1 cellular context compared by ENCODE assay signal in the genomic region with DNA sequence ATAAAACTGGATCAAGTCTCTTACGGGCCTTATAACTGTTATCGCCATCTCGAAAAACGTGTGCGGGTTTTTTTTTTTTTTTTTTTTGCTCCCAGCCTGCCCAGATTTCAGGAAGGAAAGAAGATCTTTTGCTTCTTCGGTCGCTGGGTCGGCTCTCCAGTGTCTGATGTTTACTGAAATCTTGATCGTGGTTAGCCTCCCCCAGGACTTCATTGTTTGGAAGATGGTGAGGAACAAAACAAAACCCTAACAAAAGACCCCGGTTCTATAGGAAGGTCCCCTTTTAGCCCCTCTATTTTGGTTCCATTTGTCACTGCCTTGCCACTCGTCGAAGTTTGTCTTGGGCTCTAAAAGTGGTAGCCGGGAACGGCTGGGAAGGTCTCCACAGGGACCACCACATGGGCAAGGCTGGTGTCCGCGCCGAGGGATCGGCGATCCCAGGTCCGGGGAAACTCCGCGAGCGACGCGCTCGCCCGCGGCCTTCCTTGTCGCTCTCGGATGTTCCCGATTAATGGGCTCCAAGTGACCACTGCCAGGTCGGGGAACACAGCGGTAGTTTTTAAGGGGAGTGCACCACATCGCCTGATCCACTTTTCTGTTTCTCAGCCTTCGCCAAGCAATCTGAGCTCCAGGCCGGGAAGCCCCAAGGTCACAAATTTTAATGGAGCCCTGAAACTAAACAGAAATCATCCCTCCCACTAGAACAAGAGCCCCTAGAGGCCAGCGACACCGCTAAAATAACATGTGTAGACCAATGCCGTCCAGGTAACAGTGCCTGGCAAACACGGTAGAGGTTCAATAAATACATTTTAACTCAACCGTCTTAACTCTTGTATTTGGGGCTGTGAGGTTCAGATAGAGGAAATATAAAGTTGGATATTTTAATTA.
TF ChIP-seq lines count a peak whose summit lies in the region.

No MANE protein-coding gene starts in this region.

TF ChIP-seq in HepG2, 621 proteins besides CTCF, POLR2A, EP300 and RAD21 (continued from another document and continues in another):
- TF ChIP-seq, protein P1, sequence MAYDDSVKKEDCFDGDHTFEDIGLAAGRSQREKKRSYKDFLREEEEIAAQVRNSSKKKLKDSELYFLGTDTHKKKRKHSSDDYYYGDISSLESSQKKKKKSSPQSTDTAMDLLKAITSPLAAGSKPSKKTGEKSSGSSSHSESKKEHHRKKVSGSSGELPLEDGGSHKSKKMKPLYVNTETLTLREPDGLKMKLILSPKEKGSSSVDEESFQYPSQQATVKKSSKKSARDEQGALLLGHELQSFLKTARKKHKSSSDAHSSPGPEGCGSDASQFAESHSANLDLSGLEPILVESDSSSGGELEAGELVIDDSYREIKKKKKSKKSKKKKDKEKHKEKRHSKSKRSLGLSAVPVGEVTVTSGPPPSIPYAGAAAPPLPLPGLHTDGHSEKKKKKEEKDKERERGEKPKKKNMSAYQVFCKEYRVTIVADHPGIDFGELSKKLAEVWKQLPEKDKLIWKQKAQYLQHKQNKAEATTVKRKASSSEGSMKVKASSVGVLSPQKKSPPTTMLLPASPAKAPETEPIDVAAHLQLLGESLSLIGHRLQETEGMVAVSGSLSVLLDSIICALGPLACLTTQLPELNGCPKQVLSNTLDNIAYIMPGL (CRISPR knock-in tag; IDR thresholded peaks at IDR 0.05; ENCODE audit: borderline replicate concordance in 1 of 2, low read depth in 1 of 2): peak in 1 of 2 experiments; percentile 76; a peak in 2 of 4 replicates
- TF ChIP-seq SKI (IDR thresholded peaks at IDR 0.05; ENCODE audit: partially characterized antibody) (no peak), ZC3H4 (CRISPR knock-in tag; IDR thresholded peaks at IDR 0.05; ENCODE audit: borderline replicate concordance) (peak; percentile 84), SMARCE1 (IDR thresholded peaks at IDR 0.05; ENCODE audit: borderline replicate concordance) (no peak), NKX3-1 (CRISPR knock-in tag; IDR thresholded peaks at IDR 0.05) (no peak), RAD51 (IDR thresholded peaks at IDR 0.05; ENCODE audit: borderline replicate concordance) (no peak), THYN1 (CRISPR knock-in tag; IDR thresholded peaks at IDR 0.05; ENCODE audit: borderline replicate concordance, low read depth) (no peak), PAX8 (CRISPR knock-in tag; IDR thresholded peaks at IDR 0.05; ENCODE audit: borderline replicate concordance) (no peak), KDM4B (CRISPR knock-in tag; IDR thresholded peaks at IDR 0.05) (no peak), NFATC3 (CRISPR knock-in tag; IDR thresholded peaks at IDR 0.05) (peak; percentile 92; the same call in 1 of the 2 replicates), ZNF274 (CRISPR knock-in tag; IDR thresholded peaks at IDR 0.05) (peak; percentile 90), RNF2 (conservative IDR thresholded peaks at IDR 0.05; ENCODE audit: low read depth) (no peak), HDAC2 (CRISPR knock-in tag; IDR thresholded peaks at IDR 0.05) (peak; percentile 24; the same call in 1 of the 2 replicates), ZBTB7A (CRISPR knock-in tag; IDR thresholded peaks at IDR 0.05) (no peak), NR1H2 (CRISPR knock-in tag; IDR thresholded peaks at IDR 0.05; ENCODE audit: borderline replicate concordance, low read depth) (no peak), KLF9 (CRISPR knock-in tag; IDR thresholded peaks at IDR 0.05; ENCODE audit: low read depth) (no peak), ZSCAN22 (CRISPR knock-in tag; IDR thresholded peaks at IDR 0.05) (no peak), BCL6 (CRISPR knock-in tag; IDR thresholded peaks at IDR 0.05) (peak; percentile 27; the same call in 1 of the 2 replicates), ZNF775 (CRISPR knock-in tag; IDR thresholded peaks at IDR 0.05; ENCODE audit: borderline replicate concordance) (no peak), PRMT3 (CRISPR knock-in tag; IDR thresholded peaks at IDR 0.05; ENCODE audit: borderline replicate concordance, low read depth) (no peak), SMAD1 (CRISPR knock-in tag; IDR thresholded peaks at IDR 0.05; ENCODE audit: borderline replicate concordance, low read depth) (no peak), TBL1XR1 (IDR thresholded peaks at IDR 0.05; ENCODE audit: borderline replicate concordance, low read length, partially characterized antibody) (peak; percentile 32), ZNF432 (CRISPR knock-in tag; IDR thresholded peaks at IDR 0.05; ENCODE audit: borderline replicate concordance) (no peak), TCF7L2 (IDR thresholded peaks at IDR 0.05; ENCODE audit: low read depth, low read length) (no peak), HMG20A (CRISPR knock-in tag; IDR thresholded peaks at IDR 0.05; ENCODE audit: borderline replicate concordance) (no peak), KDM5A (IDR thresholded peaks at IDR 0.05; ENCODE audit: borderline replicate concordance, low read length) (no peak), ZNF724P (CRISPR knock-in tag; IDR thresholded peaks at IDR 0.05; ENCODE audit: borderline replicate concordance) (no peak)
- TF ChIP-seq, protein P2, sequence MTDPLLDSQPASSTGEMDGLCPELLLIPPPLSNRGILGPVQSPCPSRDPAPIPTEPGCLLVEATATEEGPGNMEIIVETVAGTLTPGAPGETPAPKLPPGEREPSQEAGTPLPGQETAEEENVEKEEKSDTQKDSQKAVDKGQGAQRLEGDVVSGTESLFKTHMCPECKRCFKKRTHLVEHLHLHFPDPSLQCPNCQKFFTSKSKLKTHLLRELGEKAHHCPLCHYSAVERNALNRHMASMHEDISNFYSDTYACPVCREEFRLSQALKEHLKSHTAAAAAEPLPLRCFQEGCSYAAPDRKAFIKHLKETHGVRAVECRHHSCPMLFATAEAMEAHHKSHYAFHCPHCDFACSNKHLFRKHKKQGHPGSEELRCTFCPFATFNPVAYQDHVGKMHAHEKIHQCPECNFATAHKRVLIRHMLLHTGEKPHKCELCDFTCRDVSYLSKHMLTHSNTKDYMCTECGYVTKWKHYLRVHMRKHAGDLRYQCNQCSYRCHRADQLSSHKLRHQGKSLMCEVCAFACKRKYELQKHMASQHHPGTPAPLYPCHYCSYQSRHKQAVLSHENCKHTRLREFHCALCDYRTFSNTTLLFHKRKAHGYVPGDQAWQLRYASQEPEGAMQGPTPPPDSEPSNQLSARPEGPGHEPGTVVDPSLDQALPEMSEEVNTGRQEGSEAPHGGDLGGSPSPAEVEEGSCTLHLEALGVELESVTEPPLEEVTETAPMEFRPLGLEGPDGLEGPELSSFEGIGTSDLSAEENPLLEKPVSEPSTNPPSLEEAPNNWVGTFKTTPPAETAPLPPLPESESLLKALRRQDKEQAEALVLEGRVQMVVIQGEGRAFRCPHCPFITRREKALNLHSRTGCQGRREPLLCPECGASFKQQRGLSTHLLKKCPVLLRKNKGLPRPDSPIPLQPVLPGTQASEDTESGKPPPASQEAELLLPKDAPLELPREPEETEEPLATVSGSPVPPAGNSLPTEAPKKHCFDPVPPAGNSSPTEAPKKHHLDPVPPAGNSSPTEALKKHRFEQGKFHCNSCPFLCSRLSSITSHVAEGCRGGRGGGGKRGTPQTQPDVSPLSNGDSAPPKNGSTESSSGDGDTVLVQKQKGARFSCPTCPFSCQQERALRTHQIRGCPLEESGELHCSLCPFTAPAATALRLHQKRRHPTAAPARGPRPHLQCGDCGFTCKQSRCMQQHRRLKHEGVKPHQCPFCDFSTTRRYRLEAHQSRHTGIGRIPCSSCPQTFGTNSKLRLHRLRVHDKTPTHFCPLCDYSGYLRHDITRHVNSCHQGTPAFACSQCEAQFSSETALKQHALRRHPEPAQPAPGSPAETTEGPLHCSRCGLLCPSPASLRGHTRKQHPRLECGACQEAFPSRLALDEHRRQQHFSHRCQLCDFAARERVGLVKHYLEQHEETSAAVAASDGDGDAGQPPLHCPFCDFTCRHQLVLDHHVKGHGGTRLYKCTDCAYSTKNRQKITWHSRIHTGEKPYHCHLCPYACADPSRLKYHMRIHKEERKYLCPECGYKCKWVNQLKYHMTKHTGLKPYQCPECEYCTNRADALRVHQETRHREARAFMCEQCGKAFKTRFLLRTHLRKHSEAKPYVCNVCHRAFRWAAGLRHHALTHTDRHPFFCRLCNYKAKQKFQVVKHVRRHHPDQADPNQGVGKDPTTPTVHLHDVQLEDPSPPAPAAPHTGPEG (CRISPR knock-in tag; IDR thresholded peaks at IDR 0.05): peak; percentile 7; the same call in 1 of the 2 replicates
- TF ChIP-seq, protein P3, sequence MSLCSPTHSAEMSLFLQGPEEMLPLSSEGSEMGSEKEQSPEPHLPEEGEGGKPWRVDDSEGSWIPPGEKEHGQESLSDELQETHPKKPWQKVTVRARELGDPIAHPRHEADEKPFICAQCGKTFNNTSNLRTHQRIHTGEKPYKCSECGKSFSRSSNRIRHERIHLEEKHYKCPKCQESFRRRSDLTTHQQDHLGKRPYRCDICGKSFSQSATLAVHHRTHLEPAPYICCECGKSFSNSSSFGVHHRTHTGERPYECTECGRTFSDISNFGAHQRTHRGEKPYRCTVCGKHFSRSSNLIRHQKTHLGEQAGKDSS (CRISPR knock-in tag; IDR thresholded peaks at IDR 0.05; ENCODE audit: borderline replicate concordance, low read depth): no peak
- TF ChIP-seq, protein P4, sequence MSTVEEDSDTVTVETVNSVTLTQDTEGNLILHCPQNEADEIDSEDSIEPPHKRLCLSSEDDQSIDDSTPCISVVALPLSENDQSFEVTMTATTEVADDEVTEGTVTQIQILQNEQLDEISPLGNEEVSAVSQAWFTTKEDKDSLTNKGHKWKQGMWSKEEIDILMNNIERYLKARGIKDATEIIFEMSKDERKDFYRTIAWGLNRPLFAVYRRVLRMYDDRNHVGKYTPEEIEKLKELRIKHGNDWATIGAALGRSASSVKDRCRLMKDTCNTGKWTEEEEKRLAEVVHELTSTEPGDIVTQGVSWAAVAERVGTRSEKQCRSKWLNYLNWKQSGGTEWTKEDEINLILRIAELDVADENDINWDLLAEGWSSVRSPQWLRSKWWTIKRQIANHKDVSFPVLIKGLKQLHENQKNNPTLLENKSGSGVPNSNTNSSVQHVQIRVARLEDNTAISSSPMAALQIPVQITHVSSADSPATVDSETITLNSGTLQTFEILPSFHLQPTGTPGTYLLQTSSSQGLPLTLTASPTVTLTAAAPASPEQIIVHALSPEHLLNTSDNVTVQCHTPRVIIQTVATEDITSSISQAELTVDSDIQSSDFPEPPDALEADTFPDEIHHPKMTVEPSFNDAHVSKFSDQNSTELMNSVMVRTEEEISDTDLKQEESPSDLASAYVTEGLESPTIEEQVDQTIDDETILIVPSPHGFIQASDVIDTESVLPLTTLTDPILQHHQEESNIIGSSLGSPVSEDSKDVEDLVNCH (CRISPR knock-in tag; IDR thresholded peaks at IDR 0.05): no peak
- TF ChIP-seq, protein P5, sequence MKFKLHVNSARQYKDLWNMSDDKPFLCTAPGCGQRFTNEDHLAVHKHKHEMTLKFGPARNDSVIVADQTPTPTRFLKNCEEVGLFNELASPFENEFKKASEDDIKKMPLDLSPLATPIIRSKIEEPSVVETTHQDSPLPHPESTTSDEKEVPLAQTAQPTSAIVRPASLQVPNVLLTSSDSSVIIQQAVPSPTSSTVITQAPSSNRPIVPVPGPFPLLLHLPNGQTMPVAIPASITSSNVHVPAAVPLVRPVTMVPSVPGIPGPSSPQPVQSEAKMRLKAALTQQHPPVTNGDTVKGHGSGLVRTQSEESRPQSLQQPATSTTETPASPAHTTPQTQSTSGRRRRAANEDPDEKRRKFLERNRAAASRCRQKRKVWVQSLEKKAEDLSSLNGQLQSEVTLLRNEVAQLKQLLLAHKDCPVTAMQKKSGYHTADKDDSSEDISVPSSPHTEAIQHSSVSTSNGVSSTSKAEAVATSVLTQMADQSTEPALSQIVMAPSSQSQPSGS (CRISPR knock-in tag; IDR thresholded peaks at IDR 0.05): no peak
- TF ChIP-seq, protein P6, sequence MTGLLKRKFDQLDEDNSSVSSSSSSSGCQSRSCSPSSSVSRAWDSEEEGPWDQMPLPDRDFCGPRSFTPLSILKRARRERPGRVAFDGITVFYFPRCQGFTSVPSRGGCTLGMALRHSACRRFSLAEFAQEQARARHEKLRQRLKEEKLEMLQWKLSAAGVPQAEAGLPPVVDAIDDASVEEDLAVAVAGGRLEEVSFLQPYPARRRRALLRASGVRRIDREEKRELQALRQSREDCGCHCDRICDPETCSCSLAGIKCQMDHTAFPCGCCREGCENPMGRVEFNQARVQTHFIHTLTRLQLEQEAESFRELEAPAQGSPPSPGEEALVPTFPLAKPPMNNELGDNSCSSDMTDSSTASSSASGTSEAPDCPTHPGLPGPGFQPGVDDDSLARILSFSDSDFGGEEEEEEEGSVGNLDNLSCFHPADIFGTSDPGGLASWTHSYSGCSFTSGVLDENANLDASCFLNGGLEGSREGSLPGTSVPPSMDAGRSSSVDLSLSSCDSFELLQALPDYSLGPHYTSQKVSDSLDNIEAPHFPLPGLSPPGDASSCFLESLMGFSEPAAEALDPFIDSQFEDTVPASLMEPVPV (CRISPR knock-in tag; IDR thresholded peaks at IDR 0.05): no peak
- TF ChIP-seq, protein P7, sequence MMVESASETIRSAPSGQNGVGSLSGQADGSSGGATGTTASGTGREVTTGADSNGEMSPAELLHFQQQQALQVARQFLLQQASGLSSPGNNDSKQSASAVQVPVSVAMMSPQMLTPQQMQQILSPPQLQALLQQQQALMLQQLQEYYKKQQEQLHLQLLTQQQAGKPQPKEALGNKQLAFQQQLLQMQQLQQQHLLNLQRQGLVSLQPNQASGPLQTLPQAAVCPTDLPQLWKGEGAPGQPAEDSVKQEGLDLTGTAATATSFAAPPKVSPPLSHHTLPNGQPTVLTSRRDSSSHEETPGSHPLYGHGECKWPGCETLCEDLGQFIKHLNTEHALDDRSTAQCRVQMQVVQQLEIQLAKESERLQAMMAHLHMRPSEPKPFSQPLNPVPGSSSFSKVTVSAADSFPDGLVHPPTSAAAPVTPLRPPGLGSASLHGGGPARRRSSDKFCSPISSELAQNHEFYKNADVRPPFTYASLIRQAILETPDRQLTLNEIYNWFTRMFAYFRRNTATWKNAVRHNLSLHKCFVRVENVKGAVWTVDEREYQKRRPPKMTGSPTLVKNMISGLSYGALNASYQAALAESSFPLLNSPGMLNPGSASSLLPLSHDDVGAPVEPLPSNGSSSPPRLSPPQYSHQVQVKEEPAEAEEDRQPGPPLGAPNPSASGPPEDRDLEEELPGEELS (CRISPR knock-in tag; IDR thresholded peaks at IDR 0.05): peak; percentile 6; the same call in 1 of the 2 replicates
- TF ChIP-seq, protein P8, sequence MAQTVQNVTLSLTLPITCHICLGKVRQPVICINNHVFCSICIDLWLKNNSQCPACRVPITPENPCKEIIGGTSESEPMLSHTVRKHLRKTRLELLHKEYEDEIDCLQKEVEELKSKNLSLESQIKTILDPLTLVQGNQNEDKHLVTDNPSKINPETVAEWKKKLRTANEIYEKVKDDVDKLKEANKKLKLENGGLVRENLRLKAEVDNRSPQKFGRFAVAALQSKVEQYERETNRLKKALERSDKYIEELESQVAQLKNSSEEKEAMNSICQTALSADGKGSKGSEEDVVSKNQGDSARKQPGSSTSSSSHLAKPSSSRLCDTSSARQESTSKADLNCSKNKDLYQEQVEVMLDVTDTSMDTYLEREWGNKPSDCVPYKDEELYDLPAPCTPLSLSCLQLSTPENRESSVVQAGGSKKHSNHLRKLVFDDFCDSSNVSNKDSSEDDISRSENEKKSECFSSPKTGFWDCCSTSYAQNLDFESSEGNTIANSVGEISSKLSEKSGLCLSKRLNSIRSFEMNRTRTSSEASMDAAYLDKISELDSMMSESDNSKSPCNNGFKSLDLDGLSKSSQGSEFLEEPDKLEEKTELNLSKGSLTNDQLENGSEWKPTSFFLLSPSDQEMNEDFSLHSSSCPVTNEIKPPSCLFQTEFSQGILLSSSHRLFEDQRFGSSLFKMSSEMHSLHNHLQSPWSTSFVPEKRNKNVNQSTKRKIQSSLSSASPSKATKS (CRISPR knock-in tag; IDR thresholded peaks at IDR 0.05): no peak
- TF ChIP-seq, protein P9, sequence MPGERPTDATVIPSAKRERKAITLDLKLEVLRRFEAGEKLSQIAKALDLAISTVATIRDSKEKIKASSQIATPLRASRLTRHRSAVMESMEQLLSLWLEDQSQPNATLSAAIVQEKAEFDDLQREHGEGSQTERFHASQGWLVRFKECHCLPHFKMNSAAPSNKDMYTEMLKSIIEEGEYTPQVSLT (CRISPR knock-in tag; IDR thresholded peaks at IDR 0.05; ENCODE audit: borderline replicate concordance, low read depth): no peak
